35 cellular contexts compared by ENCODE assay signal in the genomic region with DNA sequence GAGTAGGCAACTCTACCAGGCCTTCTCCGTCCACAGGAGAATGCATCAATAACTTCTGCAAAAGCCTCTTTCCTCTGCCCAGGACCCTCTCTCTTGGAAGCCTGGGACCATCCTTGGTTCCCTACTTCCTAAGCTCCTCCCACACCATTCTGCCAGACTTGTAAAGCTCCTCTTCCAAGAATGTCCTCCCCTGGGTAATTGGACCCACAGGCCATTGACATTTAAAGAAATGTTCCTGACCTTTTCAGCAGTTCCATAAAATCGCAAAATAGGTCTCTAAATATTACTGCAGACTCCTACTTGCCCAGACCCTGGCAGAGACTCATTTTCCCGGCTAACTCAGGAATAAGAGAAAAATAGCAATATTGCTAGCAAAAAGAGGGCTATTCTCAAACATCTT. TPM values are rescaled to one million over a fixed set of nuclear protein-coding genes. Genes with fewer than 3 reads are reported as not detected.
"Had no signal": no experiment of that assay in that cellular context is flagged by ENCODE, and none has a peak within 500 bp of the region (broad histone marks: within the 10 kb centered on the region; RNA-seq: fewer than 3 reads in every experiment).

No MANE protein-coding gene starts in this region.

- H3K4me1 Mint-ChIP-seq: naive thymus-derived CD8-positive, alpha-beta T cell; neural crest cell; stimulated activated memory B cell treated with anti-CD40 and anti-IgM and Interleukin-4, amounts not matched to agents 10 μg/mL and 1 μg/mL and 100 μg/mL, for 72 hours; stimulated activated naive CD8-positive, alpha-beta T cell treated with anti-CD3 and anti-CD28 coated beads, Interleukin-15, amount 100 ng/mL, for 72 hours had no signal

- H3K4me3 ChIP-seq: ovary, psoas muscle, skin epidermis, smooth muscle cell, spleen, suprapubic skin, testis, tibial artery, transverse colon, upper lobe of right lung, uterus had no signal

- ATAC-seq: naive thymus-derived CD8-positive, alpha-beta T cell; natural killer cell treated with Interleukin-12 subunit alpha and Interleukin-12 subunit beta and Interleukin-15 and Interleukin-18, amount 100 ng/mL, for 72 hours; psoas muscle; right cardiac atrium; sciatic nerve; stimulated activated memory B cell treated with anti-CD40 and anti-IgM and Interleukin-4, amounts not matched to agents 10 μg/mL and 1 μg/mL and 100 μg/mL, for 72 hours; stimulated activated naive CD8-positive, alpha-beta T cell treated with anti-CD3 and anti-CD28 coated beads, Interleukin-15, amount 100 ng/mL, for 72 hours; stimulated activated naive CD8-positive, alpha-beta T cell treated with anti-CD3 and anti-CD28 coated beads, Interleukin-15, Interleukin-2, amounts not matched to agents 100 U/mL and 50 U/mL, for 24 hours; upper lobe of right lung had no signal

- H2AFZ ChIP-seq: parathyroid adenoma had no signal

- H3K79me2 ChIP-seq: parathyroid adenoma had no signal

- H3K9me3 ChIP-seq: ovary, psoas muscle, spleen, suprapubic skin, testis, tibial artery, transverse colon, upper lobe of right lung, uterus had no signal

- H3K9ac ChIP-seq: parathyroid adenoma had no signal

- H3K27me3 ChIP-seq: ovary, testis, uterus had no signal

- H3K27ac ChIP-seq: ovary, parathyroid adenoma, psoas muscle, skin epidermis, spleen, suprapubic skin, testis, tibial artery, transverse colon, upper lobe of right lung, uterus had no signal

- H3K4me2 ChIP-seq: smooth muscle cell had no signal

- H3K4me1 ChIP-seq: parathyroid adenoma, psoas muscle, spleen, suprapubic skin, testis, transverse colon, upper lobe of right lung, uterus had no signal

- H3K27me3 Mint-ChIP-seq: progenitor cell of endocrine pancreas had no signal

- H3K36me3 Mint-ChIP-seq: naive thymus-derived CD8-positive, alpha-beta T cell; natural killer cell treated with Interleukin-12 subunit alpha and Interleukin-12 subunit beta and Interleukin-15 and Interleukin-18, amount 100 ng/mL, for 72 hours; stimulated activated memory B cell treated with anti-CD40 and anti-IgM and Interleukin-4, amounts not matched to agents 10 μg/mL and 1 μg/mL and 100 μg/mL, for 72 hours; type B pancreatic cell had no signal

- H3K27ac Mint-ChIP-seq: naive thymus-derived CD8-positive, alpha-beta T cell; natural killer cell treated with Interleukin-12 subunit alpha and Interleukin-12 subunit beta and Interleukin-15 and Interleukin-18, amount 100 ng/mL, for 72 hours; nephron progenitor cell; progenitor cell of endocrine pancreas; stimulated activated memory B cell treated with anti-CD40 and anti-IgM and Interleukin-4, amounts not matched to agents 10 μg/mL and 1 μg/mL and 100 μg/mL, for 72 hours; stimulated activated naive CD8-positive, alpha-beta T cell treated with anti-CD3 and anti-CD28 coated beads, Interleukin-15, amount 100 ng/mL, for 72 hours; type B pancreatic cell had no signal

- H3K9me3 Mint-ChIP-seq: natural killer cell treated with Interleukin-12 subunit alpha and Interleukin-12 subunit beta and Interleukin-15 and Interleukin-18, amount 100 ng/mL, for 72 hours; nephron progenitor cell; neural crest cell; stimulated activated memory B cell treated with anti-CD40 and anti-IgM and Interleukin-4, amounts not matched to agents 10 μg/mL and 1 μg/mL and 100 μg/mL, for 72 hours; stimulated activated naive CD8-positive, alpha-beta T cell treated with anti-CD3 and anti-CD28 coated beads, Interleukin-15, amount 100 ng/mL, for 72 hours; type B pancreatic cell had no signal

- DNase-seq: naive thymus-derived CD8-positive, alpha-beta T cell; nephron progenitor cell; occipital lobe; ovary; posterior cingulate gyrus; psoas muscle; right cardiac atrium; spleen; stimulated activated CD4-positive, alpha-beta T cell treated with anti-CD3 and anti-CD28 coated beads, Interleukin-12 subunit alpha, Interleukin-12 subunit beta, amount 100 ng/mL, for 4 hours; stimulated activated CD4-positive, alpha-beta T cell treated with anti-CD3 and anti-CD28 coated beads, Interleukin-1b, Interleukin-23, amount 100 ng/mL, for 48 hours; stimulated activated CD4-positive, alpha-beta T cell treated with anti-CD3 and anti-CD28 coated beads, Interleukin-4, amount 100 ng/mL, for 1 hour; stimulated activated CD4-positive, alpha-beta T cell treated with anti-CD3 and anti-CD28 coated beads, Interleukin-4, amount 100 ng/mL, for 4 hours; stimulated activated CD8-positive, alpha-beta memory T cell treated with anti-CD3 and anti-CD28 coated beads, Interleukin-4, amount 100 ng/mL, for 48 hours; stimulated activated naive CD4-positive, alpha-beta T cell; stimulated activated naive CD8-positive, alpha-beta T cell treated with anti-CD3 and anti-CD28 coated beads, Interleukin-15, amount 100 ng/mL, for 72 hours; stimulated activated naive CD8-positive, alpha-beta T cell treated with anti-CD3 and anti-CD28 coated beads, Interleukin-15, Interleukin-2, amounts not matched to agents 100 U/mL and 50 U/mL, for 24 hours; substantia nigra; testis; tibial artery; transverse colon; upper lobe of right lung; uterus had no signal

- H3K4me3 Mint-ChIP-seq: naive thymus-derived CD8-positive, alpha-beta T cell; natural killer cell treated with Interleukin-12 subunit alpha and Interleukin-12 subunit beta and Interleukin-15 and Interleukin-18, amount 100 ng/mL, for 72 hours; nephron progenitor cell; neural crest cell; stimulated activated memory B cell treated with anti-CD40 and anti-IgM and Interleukin-4, amounts not matched to agents 10 μg/mL and 1 μg/mL and 100 μg/mL, for 72 hours; stimulated activated naive CD8-positive, alpha-beta T cell treated with anti-CD3 and anti-CD28 coated beads, Interleukin-15, amount 100 ng/mL, for 72 hours; type B pancreatic cell had no signal

- H3K36me3 ChIP-seq: ovary, spleen, suprapubic skin, tibial artery, transverse colon, upper lobe of right lung, uterus had no signal

RNA-seq across cellular contexts. Expression of gene HCN4, which starts 30.4 kb away (rescaled TPM):
- total RNA-seq: naive thymus-derived CD8-positive, alpha-beta T cell; natural killer cell treated with Interleukin-12 subunit alpha and Interleukin-12 subunit beta and Interleukin-15 and Interleukin-18, amount 100 ng/mL, for 72 hours; osteoblast; ovary; psoas muscle; sciatic nerve; smooth muscle cell; spleen; urinary bladder had no signal
- polyA plus RNA-seq: naive thymus-derived CD8-positive, alpha-beta T cell; psoas muscle; spleen; urinary bladder had no signal

RNA-seq across cellular contexts. Expression of gene REC114, which starts 43.8 kb away (rescaled TPM):
- total RNA-seq: naive thymus-derived CD8-positive, alpha-beta T cell; natural killer cell treated with Interleukin-12 subunit alpha and Interleukin-12 subunit beta and Interleukin-15 and Interleukin-18, amount 100 ng/mL, for 72 hours; neural crest cell; occipital lobe; osteoblast; ovary; progenitor cell of endocrine pancreas; psoas muscle; renal cortical epithelial cell; sciatic nerve; smooth muscle cell; spleen; suprapubic skin; transverse colon; upper lobe of right lung; urinary bladder; uterus had no signal
- polyA plus RNA-seq: psoas muscle, smooth muscle cell, spleen, urinary bladder had no signal
